1 cellular context compared by ENCODE assay signal in genomic region chr7:99595111-99595745, GRCh38.
TF ChIP-seq lines count a peak whose summit lies in the region.

No MANE protein-coding gene starts in this region.

TF ChIP-seq in A549, 52 proteins besides CTCF, POLR2A, EP300 and RAD21 (continued from another document):
- TF ChIP-seq CHD2 (IDR thresholded peaks at IDR 0.05; ENCODE audit: low read length, partially characterized antibody) (no peak), SREBF2 (IDR thresholded peaks at IDR 0.05) (no peak), ELK1 (IDR thresholded peaks at IDR 0.05; ENCODE audit: low read depth, low read length) (no peak), FOXS1 (CRISPR knock-in tag; IDR thresholded peaks at IDR 0.05) (no peak), ATOH8 (CRISPR knock-in tag; IDR thresholded peaks at IDR 0.05; ENCODE audit: low read depth) (no peak), BHLHE40 (IDR thresholded peaks at IDR 0.05; ENCODE audit: low read depth, low read length) (no peak), EHMT2 (IDR thresholded peaks at IDR 0.05; ENCODE audit: low read depth) (no peak)
- TF ChIP-seq, protein P1, sequence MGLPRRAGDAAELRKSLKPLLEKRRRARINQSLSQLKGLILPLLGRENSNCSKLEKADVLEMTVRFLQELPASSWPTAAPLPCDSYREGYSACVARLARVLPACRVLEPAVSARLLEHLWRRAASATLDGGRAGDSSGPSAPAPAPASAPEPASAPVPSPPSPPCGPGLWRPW (IDR thresholded peaks at IDR 0.05) = no peak
TF ChIP-seq in A549: peak in this region for 0.
